In genomic region chrX:53089224-53089842, GRCh38 we compare ENCODE assay signal across 8 cellular contexts.
A peak's percentile ranks its signal among the peaks of the same experiment; 100 is the strongest.
DNase-seq lines count a peak whose midpoint lies in the region; ATAC-seq, FAIRE-seq and TF ChIP-seq lines count a peak whose summit lies in the region.

No MANE protein-coding gene starts in this region.

- H3K27ac ChIP-seq in VCaP (peak overlapping the region; percentile 58), muscle layer of colon (ENCODE audit: low read depth, low read length) (peak overlapping the region; percentile 62)

- H3K36me3 ChIP-seq in muscle layer of colon (ENCODE audit: insufficient read depth, low read length): peaks cover 24% of the 10 kb centered on the region

- peak; percentile 90 for FAIRE-seq in A204.1 (lab: Jason Lieb, UNC)

- H3K4me3 ChIP-seq in GM08714 (ENCODE audit: low read length) (peak overlapping the region; percentile 58; the same call in 1 of the 2 replicates), epithelial cell of esophagus (ENCODE audit: low read length) (peak overlapping the region; percentile 47), muscle layer of colon (ENCODE audit: low read depth in 1 of 2, low read length in 2 of 2) (peak overlapping the region in 1 of 2 donors; percentile 54)

- peak; percentile 69 for TF ChIP-seq CTCF in VCaP (conservative IDR thresholded peaks at IDR 0.05)
- peak; percentile 82 for TF ChIP-seq CTCF in epithelial cell of esophagus (IDR thresholded peaks at IDR 0.05; ENCODE audit: insufficient read depth, low read depth, low read length, missing control alignments)

- peaks cover 0 to 8% of the 10 kb centered on the region in 2 donors for H3K27me3 ChIP-seq in muscle layer of colon (ENCODE audit: control insufficient read depth in 1 of 2, insufficient read depth in 2 of 2, low read length in 2 of 2)

- DNase-seq in NCI-H1694 treated with DMSO at 0.1 percent for 48 hours (lab: John Stamatoyannopoulos, UW): peak; percentile 62
- DNase-seq in epithelial cell of esophagus (ENCODE audit: low read depth): peak; percentile 65

- peaks cover 33% of the 10 kb centered on the region for H3K4me1 ChIP-seq in muscle layer of colon (ENCODE audit: insufficient read depth, low read length)

- peak overlapping the region; percentile 66 for H3K9ac ChIP-seq in muscle layer of colon (ENCODE audit: low read length)

- no peaks in the 10 kb centered on the region for H3K9me3 ChIP-seq in muscle layer of colon (ENCODE audit: low read length)

- ATAC-seq in HG03378 (IDR thresholded peaks at IDR 0.05; ENCODE audit: unreplicated experiment) (no peak), GM18519 (IDR thresholded peaks at IDR 0.05; ENCODE audit: low FRiP score, unreplicated experiment) (no peak)
